In the genomic region with DNA sequence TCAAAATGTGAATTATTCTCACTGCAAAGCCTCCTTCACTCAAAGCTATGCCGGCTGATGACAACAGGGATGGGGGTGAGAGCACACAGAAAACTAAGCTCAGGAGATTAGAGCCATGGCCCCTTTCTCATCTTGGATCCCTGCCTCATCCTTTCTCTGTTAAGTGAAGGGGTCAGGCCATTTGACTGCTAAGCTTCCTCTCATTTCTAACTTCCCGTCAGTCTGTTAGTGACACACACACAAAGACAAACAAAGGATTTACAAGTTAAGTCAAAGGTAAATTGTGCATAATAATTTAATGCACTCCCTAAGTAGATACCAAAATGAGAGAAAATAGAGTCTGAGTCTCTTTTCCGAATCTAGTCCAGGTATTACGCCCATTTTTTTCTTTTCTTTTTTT, we compare ENCODE assay signal across 7 cellular contexts. TPM values are rescaled to one million over a fixed set of nuclear protein-coding genes. Genes with fewer than 3 reads are reported as not detected.
DNase-seq lines count a peak whose midpoint lies in the region; ATAC-seq and TF ChIP-seq lines count a peak whose summit lies in the region.

No MANE protein-coding gene starts in this region.

- CTCF ChIA-PET in HEK293 (lab: Yijun Ruan, JAX) (interaction anchor here (0.6 kb wide), 2 partner anchors 19 to 27 kb away, joined by 3 read pairs; no protein-coding TSS in a partner anchor), activated B cell treated with CpG ODN at 0.5 μM for 24 hours (lab: Charles Lee) (interaction anchor here (2.5 kb wide), 1 partner anchor 10 kb away, joined by 7 read pairs; the partner anchor contains the start of gene SEC22C)

- peak overlapping the region; percentile 95 for H3K27ac Mint-ChIP-seq in activated B cell treated with CpG ODN at 0.5 μM for 24 hours

- H3K27me3 Mint-ChIP-seq in activated B cell treated with CpG ODN at 0.5 μM for 24 hours = no peaks in the 10 kb centered on the region

- H3K4me2 ChIP-seq in smooth muscle cell = peak overlapping the region; percentile 90

- 61% methylated on average over 4 of the region's 4 CpGs for WGBS in smooth muscle cell (ENCODE audit: low lambda C conversion rate)

- peak overlapping the region; percentile 93 for H3K4me3 Mint-ChIP-seq in activated B cell treated with CpG ODN at 0.5 μM for 24 hours

- peaks cover 27% of the 10 kb centered on the region for H3K79me2 ChIP-seq in smooth muscle cell (ENCODE audit: low read depth)

- H3K4me1 Mint-ChIP-seq in activated B cell treated with CpG ODN at 0.5 μM for 24 hours = peaks cover 26% of the 10 kb centered on the region

- H3K36me3 ChIP-seq in HEK293 (ENCODE audit: control insufficient read depth in 2 of 2, insufficient read depth in 1 of 2, low read length in 2 of 2) (peaks cover 0 to 43% of the 10 kb centered on the region in 2 experiments; a peak in 1 of 3 replicates), smooth muscle cell (ENCODE audit: low read depth) (peaks cover 7% of the 10 kb centered on the region)

- H3K9me3 ChIP-seq in HEK293 (ENCODE audit: control insufficient read depth, insufficient read depth, low read depth, low read length) = no peaks in the 10 kb centered on the region
- H3K9me3 ChIP-seq in smooth muscle cell (replicated peaks; ENCODE audit: low read depth) = no peaks in the 10 kb centered on the region

- H3K4me1 ChIP-seq in HEK293 (ENCODE audit: control insufficient read depth, insufficient read depth, low read length) (no peaks in the 10 kb centered on the region), smooth muscle cell (ENCODE audit: low read depth) (peaks cover 10% of the 10 kb centered on the region)

- H3K4me3 ChIP-seq in HEK293 (ENCODE audit: low read depth, low read length) (peak overlapping the region; percentile 55), fibroblast of the aortic adventitia (ENCODE audit: low read depth, low read length) (peak overlapping the region; percentile 83), smooth muscle cell (peak overlapping the region; percentile 49)

- intact Hi-C loops in activated B cell treated with CpG ODN at 0.5 μM for 24 hours (cut with micrococcal nuclease) = no loop called here

- no peak overlapping the region for H2AFZ ChIP-seq in smooth muscle cell (ENCODE audit: low read depth)

- H4K20me1 ChIP-seq in smooth muscle cell (ENCODE audit: low read depth) = no peaks in the 10 kb centered on the region

- H3K27me3 ChIP-seq in smooth muscle cell (ENCODE audit: low read depth) = no peaks in the 10 kb centered on the region

- TF ChIP-seq CTCF in HEK293 (tag by site-specific recombination; IDR thresholded peaks at IDR 0.05) (no peak), activated B cell treated with CpG ODN at 0.5 μM for 24 hours (IDR thresholded peaks at IDR 0.05) (no peak), fibroblast of the aortic adventitia (IDR thresholded peaks at IDR 0.05; ENCODE audit: insufficient read depth, low read length) (no peak), smooth muscle cell (IDR thresholded peaks at IDR 0.05; ENCODE audit: borderline replicate concordance, insufficient read depth, poor library complexity, severe bottlenecking) (no peak)

- no peaks in the 10 kb centered on the region for H3K9me3 Mint-ChIP-seq in activated B cell treated with CpG ODN at 0.5 μM for 24 hours

- no peak overlapping the region; the same call in 1 of the 2 replicates for H3K27ac ChIP-seq in HEK293 (ENCODE audit: extremely low read depth, low read depth, low read length)
- peak overlapping the region; percentile 61 for H3K27ac ChIP-seq in smooth muscle cell (ENCODE audit: low read depth)

- POLR2A ChIA-PET in HEK293 (lab: Yijun Ruan, JAX) (interaction anchor here (2.5 to 2.6 kb wide), 2 partner anchors 9 to 10 kb away, joined by 38 to 60 read pairs; partner anchors contain the start of genes NKTR and SEC22C), activated B cell treated with CpG ODN at 0.5 μM for 24 hours (lab: Charles Lee) (interaction anchor here (0.7 to 4.3 kb wide), 5 partner anchors 10 to 100 kb away, joined by 7 to 85 read pairs (median 15); partner anchors contain the start of genes NKTR, SEC22C and VIPR1)

- DNase-seq in activated B cell treated with CpG ODN at 0.5 μM for 24 hours (no peak), fibroblast of the aortic adventitia (ENCODE audit: low read depth) (no peak), smooth muscle cell (lab: John Stamatoyannopoulos, UW; ENCODE audit: unreplicated experiment) (no peak), NCI-H524 (lab: John Stamatoyannopoulos, UW) (no peak), NCI-H2196 (lab: John Stamatoyannopoulos, UW; ENCODE audit: unreplicated experiment) (no peak)

- peaks cover 42% of the 10 kb centered on the region for H3K36me3 Mint-ChIP-seq in activated B cell treated with CpG ODN at 0.5 μM for 24 hours (ENCODE audit: low read depth)

- ATAC-seq in activated B cell treated with CpG ODN at 0.5 μM for 24 hours (ENCODE audit: low read depth) (no peak), HG03135 (IDR thresholded peaks at IDR 0.05; ENCODE audit: unreplicated experiment) (no peak)

- peak overlapping the region; percentile 80 for H3K9ac ChIP-seq in smooth muscle cell (ENCODE audit: low read depth)

- H3F3A ChIP-seq in smooth muscle cell (ENCODE audit: low read depth) = peaks cover 7% of the 10 kb centered on the region

TF ChIP-seq in HEK293, 187 proteins besides CTCF, POLR2A, EP300 and RAD21:
- no peak for TF ChIP-seq ZFP3 (tag by site-specific recombination; IDR thresholded peaks at IDR 0.05; ENCODE audit: low read depth)
- 0 out of 2 replicates have a peak, but pooled peaks have one; percentile 17 for TF ChIP-seq PRDM10 (tag by site-specific recombination; IDR thresholded peaks at IDR 0.05)

RNA-seq across cellular contexts. Expression of gene SS18L2, which starts 1.2 kb away (rescaled TPM):
- total RNA-seq in activated B cell treated with CpG ODN at 0.5 μM for 24 hours (57.0 and 61.3 TPM in 2 replicates), fibroblast of the aortic adventitia (ENCODE audit: low replicate concordance) (5.1 and 31.4 TPM in 2 replicates), smooth muscle cell (24.5 and 54.2 TPM in 2 replicates)
- 38.7 and 38.8 TPM in 2 replicates for polyA plus RNA-seq in smooth muscle cell

RNA-seq across cellular contexts. Expression of gene NKTR, which starts 8.7 kb away (rescaled TPM):
- total RNA-seq in activated B cell treated with CpG ODN at 0.5 μM for 24 hours = 107 and 126 TPM in 2 replicates
- 91.8 and 101 TPM in 2 replicates for total RNA-seq in fibroblast of the aortic adventitia (ENCODE audit: low replicate concordance)
- 91.3 and 113 TPM in 2 replicates for total RNA-seq in smooth muscle cell
- polyA plus RNA-seq in smooth muscle cell = 37.1 and 82.3 TPM in 2 replicates

RNA-seq across cellular contexts. Expression of gene SEC22C, which starts 10.0 kb away (rescaled TPM):
- total RNA-seq in activated B cell treated with CpG ODN at 0.5 μM for 24 hours (36.4 and 38.3 TPM in 2 replicates), fibroblast of the aortic adventitia (ENCODE audit: low replicate concordance) (39.7 and 71.9 TPM in 2 replicates), smooth muscle cell (52.2 and 70.5 TPM in 2 replicates)
- 39.8 and 45.7 TPM in 2 replicates for polyA plus RNA-seq in smooth muscle cell
